8 cellular contexts compared by ENCODE assay signal in the genomic region with DNA sequence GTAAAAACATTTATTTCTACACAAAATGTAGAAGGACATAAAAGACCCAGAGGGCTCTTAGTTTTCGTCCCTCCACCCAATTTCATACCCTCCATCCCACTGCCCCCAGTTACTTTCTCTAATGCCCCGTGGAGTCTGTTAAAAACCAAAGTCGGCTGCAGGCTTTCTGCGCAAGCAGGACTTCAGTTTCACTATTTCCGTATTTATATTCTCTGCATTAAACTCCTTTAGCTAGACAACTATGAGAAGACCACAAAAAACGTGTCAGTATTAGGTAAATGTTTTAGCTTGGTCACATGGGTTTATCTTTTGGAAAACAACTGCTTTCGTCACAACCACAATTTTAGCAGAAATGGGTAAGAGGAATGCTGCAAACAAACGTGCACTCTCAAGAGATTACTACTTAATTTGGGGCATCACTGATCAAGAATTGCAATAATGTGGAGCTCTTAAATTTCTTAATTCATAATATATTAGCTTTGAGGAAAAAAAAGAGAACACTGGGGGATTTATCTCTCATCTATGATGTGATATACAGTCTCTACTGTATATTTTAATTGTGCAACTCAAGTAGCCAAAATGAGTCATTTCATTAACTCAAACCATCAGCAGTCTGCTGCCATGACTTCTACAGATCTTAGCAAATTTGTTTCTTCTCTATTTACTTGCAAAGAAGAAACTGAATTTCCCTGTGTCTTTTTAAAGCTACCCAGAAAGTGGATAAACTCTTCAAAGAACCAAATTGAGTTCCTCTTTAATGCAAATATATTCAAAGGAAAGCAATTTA. TPM values are rescaled to one million over a fixed set of nuclear protein-coding genes. Genes with fewer than 3 reads are reported as not detected.
DNase-seq lines count a peak whose midpoint lies in the region; ATAC-seq and TF ChIP-seq lines count a peak whose summit lies in the region.

No MANE protein-coding gene starts in this region.

- H3K9me3 Mint-ChIP-seq in activated T-cell treated with anti-CD3 and anti-CD28 coated beads, Interleukin-2, amount 50 U/mL, for 4 hours, result no peaks in the 10 kb centered on the region

- DNase-seq in GM10248 (ENCODE audit: extremely low spot score) (peak; percentile 16), retinal pigment epithelial cell (ENCODE audit: low read depth) (peak; percentile 21), amniotic stem cell (lab: John Stamatoyannopoulos, UW) (no peak), DMS153 (lab: John Stamatoyannopoulos, UW) (no peak)
- DNase-seq in activated T-cell treated with anti-CD3 and anti-CD28 coated beads, Interleukin-2, amount 50 U/mL, for 4 hours, result no peak

- CTCF ChIA-PET in GM10248 (lab: Yijun Ruan, JAX), result interaction anchor here (0.9 to 1.8 kb wide), 2 partner anchors 9 to 10 kb away, joined by 3 to 6 read pairs; no protein-coding TSS in a partner anchor

- no peaks in the 10 kb centered on the region for H3K27me3 Mint-ChIP-seq in activated T-cell treated with anti-CD3 and anti-CD28 coated beads, Interleukin-2, amount 50 U/mL, for 4 hours (ENCODE audit: low read depth)

- no peak for TF ChIP-seq EP300 in gastroesophageal sphincter (IDR thresholded peaks at IDR 0.05)

- no peak for TF ChIP-seq CTCF in GM10248 (IDR thresholded peaks at IDR 0.05; ENCODE audit: control extremely low read depth, extremely low read depth, low read depth, missing control alignments)
- no peak for TF ChIP-seq CTCF in gastroesophageal sphincter (IDR thresholded peaks at IDR 0.05)
- no peak for TF ChIP-seq CTCF in retinal pigment epithelial cell (conservative IDR thresholded peaks at IDR 0.05; ENCODE audit: low read depth, low read length)

- H3K4me1 Mint-ChIP-seq in activated T-cell treated with anti-CD3 and anti-CD28 coated beads, Interleukin-2, amount 50 U/mL, for 4 hours (ENCODE audit: low read depth), result peaks cover 49% of the 10 kb centered on the region

- ATAC-seq in GM21515 (IDR thresholded peaks at IDR 0.05; ENCODE audit: unreplicated experiment), result peak; percentile 29
- ATAC-seq in activated T-cell treated with anti-CD3 and anti-CD28 coated beads, Interleukin-2, amount 50 U/mL, for 4 hours, result peak in 1 of 2 donors; percentile 2
- no peak for ATAC-seq in gastroesophageal sphincter

- H3K27ac ChIP-seq in HUES6 (ENCODE audit: low read depth, low read length) (no peak overlapping the region), gastroesophageal sphincter (peak overlapping the region; percentile 91 to 98 (median 92))

- H3K9me3 ChIP-seq in HUES6 (ENCODE audit: control insufficient read depth, insufficient read depth, low read depth, low read length), result no peaks in the 10 kb centered on the region
- H3K9me3 ChIP-seq in gastroesophageal sphincter, result no peaks in the 10 kb centered on the region

- H3K4me1 ChIP-seq in HUES6 (ENCODE audit: control insufficient read depth, insufficient read depth, low read length) (no peaks in the 10 kb centered on the region), gastroesophageal sphincter (peaks cover 0 to 40% (median 5%) of the 10 kb centered on the region in 3 donors)

- H3K4me3 ChIP-seq in HUES6 (ENCODE audit: low read depth, low read length), result peak overlapping the region; percentile 78
- H3K4me3 ChIP-seq in gastroesophageal sphincter, result peak overlapping the region; percentile 89 to 93
- peak overlapping the region; percentile 91 for H3K4me3 ChIP-seq in retinal pigment epithelial cell (ENCODE audit: low read length)

- peak overlapping the region; percentile 89 for H3K4me3 Mint-ChIP-seq in activated T-cell treated with anti-CD3 and anti-CD28 coated beads, Interleukin-2, amount 50 U/mL, for 4 hours

- H3K27me3 ChIP-seq in HUES6 (ENCODE audit: control insufficient read depth, insufficient read depth, low read length) (no peaks in the 10 kb centered on the region), gastroesophageal sphincter (no peaks in the 10 kb centered on the region)

- H3K9ac ChIP-seq in HUES6 (ENCODE audit: low read length), result peak overlapping the region; percentile 79

- POLR2A ChIA-PET in GM10248 (lab: Yijun Ruan, JAX), result no interaction called here

- peaks cover 5% of the 10 kb centered on the region for H3K36me3 Mint-ChIP-seq in activated T-cell treated with anti-CD3 and anti-CD28 coated beads, Interleukin-2, amount 50 U/mL, for 4 hours (ENCODE audit: insufficient read depth)

- 1 to 4% methylated on average over 8 of the region's 8 CpGs for WGBS in gastroesophageal sphincter (ENCODE audit: low coverage in 1 of 2), 2 donors

- TF ChIP-seq POLR2A in gastroesophageal sphincter (IDR thresholded peaks at IDR 0.05), result no peak

- H3K36me3 ChIP-seq in HUES6 (ENCODE audit: control insufficient read depth, insufficient read depth, low read length) (no peaks in the 10 kb centered on the region), gastroesophageal sphincter (no peaks in the 10 kb centered on the region)

RNA-seq across cellular contexts. Expression of a gene that starts 0.7 kb away (rescaled TPM):
- total RNA-seq in activated T-cell treated with anti-CD3 and anti-CD28 coated beads, Interleukin-2, amount 50 U/mL, for 4 hours, result 10 to 100 TPM in 1 of 3 donors, 1 to 10 TPM in 2; 9.4 to 10.3 (median 9.7) TPM
- total RNA-seq in gastroesophageal sphincter, result 10 to 100 TPM; 10.6 to 16.4 (median 13.9) TPM

Comparison
In these comparisons a context has a peak if more than half of its experiments do, and no peak if none do; other contexts are left out.
1. DNase-seq: peak in GM10248 (single experiment) and retinal pigment epithelial cell (single experiment); none in activated T-cell treated with anti-CD3 and anti-CD28 coated beads, Interleukin-2, amount 50 U/mL, for 4 hours (single experiment), amniotic stem cell (single experiment) and DMS153 (single experiment).
2. Peak in every context shown above with its lines, with median percentiles within 50 percentile points of each other: H3K4me3 ChIP-seq.